In the genomic region with DNA sequence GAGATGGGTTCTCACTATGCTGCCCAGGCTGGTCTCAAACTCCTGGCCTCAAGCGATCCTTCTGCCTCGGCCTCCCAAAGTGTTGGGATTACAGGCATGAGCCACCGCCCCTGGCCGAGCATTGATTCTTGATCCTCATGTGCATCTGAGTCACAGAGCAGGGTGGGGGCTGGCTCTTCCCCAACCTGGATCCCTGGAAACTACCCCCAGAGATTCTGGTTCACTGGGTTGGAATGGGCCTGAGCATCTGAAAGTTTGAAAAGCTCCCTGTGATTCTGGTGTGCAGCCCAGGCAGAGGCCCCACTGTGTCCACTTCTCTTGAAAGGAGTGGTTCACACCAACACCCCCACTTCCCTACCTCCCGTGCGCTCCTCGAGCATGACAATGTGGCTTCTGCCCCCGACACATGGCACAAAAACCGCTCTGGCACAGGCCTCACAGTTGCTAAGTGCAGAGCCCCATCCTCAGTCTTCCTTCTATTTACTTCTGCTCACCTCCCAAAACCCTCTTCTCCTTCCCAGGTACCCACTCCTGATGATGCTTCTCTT, we compare ENCODE assay signal across 17 cellular contexts. TPM values are rescaled to one million over a fixed set of nuclear protein-coding genes. Genes with fewer than 3 reads are reported as not detected.
"Had no signal": no experiment of that assay in that cellular context is flagged by ENCODE, and none has a peak within 500 bp of the region (broad histone marks: within the 10 kb centered on the region; RNA-seq: fewer than 3 reads in every experiment).

No MANE protein-coding gene starts in this region.

- H3K27me3 Mint-ChIP-seq: activated naive CD8-positive, alpha-beta T cell treated with anti-CD3 and anti-CD28 coated beads, Interleukin-2, amount 10 ng/mL, durations not matched to agents 7 days and 5 days; T-helper 17 cell had no signal

- H3K27me3 ChIP-seq: breast epithelium, gastrocnemius medialis, hepatocyte, stomach, vagina had no signal

- H3K9me3 Mint-ChIP-seq: activated naive CD8-positive, alpha-beta T cell treated with anti-CD3 and anti-CD28 coated beads, Interleukin-2, amount 10 ng/mL, durations not matched to agents 7 days and 5 days had no signal

- H3K27ac ChIP-seq: breast epithelium, gastrocnemius medialis, hepatocyte, stomach, vagina had no signal

- H3K9me3 ChIP-seq: breast epithelium, gastrocnemius medialis, stomach, vagina had no signal

- H3K27ac Mint-ChIP-seq: activated naive CD8-positive, alpha-beta T cell treated with anti-CD3 and anti-CD28 coated beads, Interleukin-2, amount 10 ng/mL, durations not matched to agents 7 days and 5 days; T-helper 17 cell had no signal

- DNase-seq: activated CD4-positive, alpha-beta T cell treated with anti-CD3 and anti-CD28 coated beads, Interleukin-2, amount 50 U/mL, for 1 hour; activated gamma-delta T cell; activated naive CD8-positive, alpha-beta T cell treated with anti-CD3 and anti-CD28 coated beads, Interleukin-2, amount 10 ng/mL, durations not matched to agents 7 days and 5 days; effector CD4-positive, alpha-beta T cell; gastrocnemius medialis; kidney; midbrain; occipital lobe; stimulated activated CD4-positive, alpha-beta T cell treated with anti-CD3 and anti-CD28 coated beads, Interleukin-15, amount 100 ng/mL, for 24 hours; stimulated activated CD4-positive, alpha-beta T cell treated with anti-CD3 and anti-CD28 coated beads, Interleukin-4, amount 100 ng/mL, for 24 hours; stomach; T-helper 17 cell had no signal

- H3K36me3 ChIP-seq: breast epithelium, gastrocnemius medialis, stomach, vagina had no signal

- H3K4me3 ChIP-seq: breast epithelium, gastrocnemius medialis, hepatocyte, stomach, vagina had no signal

- H3K4me3 Mint-ChIP-seq: activated naive CD8-positive, alpha-beta T cell treated with anti-CD3 and anti-CD28 coated beads, Interleukin-2, amount 10 ng/mL, durations not matched to agents 7 days and 5 days; T-helper 17 cell had no signal

- ATAC-seq: gastrocnemius medialis, T-helper 17 cell had no signal

- H3K4me1 ChIP-seq: breast epithelium, gastrocnemius medialis had no signal

RNA-seq across cellular contexts. Expression of gene SPN, which starts 20.6 kb away (rescaled TPM):
- total RNA-seq: endothelial cell of umbilical vein, fibroblast of lung had no signal
